ENCODE assay signal across 1 cellular context in genomic region chr2:199148076-199148845, GRCh38.
TF ChIP-seq lines count a peak whose summit lies in the region.

No MANE protein-coding gene starts in this region.

TF ChIP-seq in HepG2, 621 proteins besides CTCF, POLR2A, EP300 and RAD21 (continued from another document):
- no peak for TF ChIP-seq IRF9 (CRISPR knock-in tag; IDR thresholded peaks at IDR 0.05; ENCODE audit: borderline replicate concordance)
- no peak for TF ChIP-seq USF2 (IDR thresholded peaks at IDR 0.05; ENCODE audit: low read depth, low read length)
- no peak for TF ChIP-seq USF2 (CRISPR knock-in tag; IDR thresholded peaks at IDR 0.05; ENCODE audit: borderline replicate concordance)
- no peak for TF ChIP-seq ZNF350 (CRISPR knock-in tag; IDR thresholded peaks at IDR 0.05; ENCODE audit: borderline replicate concordance, low read depth)
- no peak for TF ChIP-seq ZNF138 (CRISPR knock-in tag; IDR thresholded peaks at IDR 0.05; ENCODE audit: low read depth)
- no peak for TF ChIP-seq ZNF343 (CRISPR knock-in tag; IDR thresholded peaks at IDR 0.05)
- no peak for TF ChIP-seq CENPBD1 (CRISPR knock-in tag; IDR thresholded peaks at IDR 0.05; ENCODE audit: borderline replicate concordance, low read depth)
- TF ChIP-seq ZNF124 (CRISPR knock-in tag; IDR thresholded peaks at IDR 0.05) = no peak
TF ChIP-seq in HepG2: peak in this region for 0.
